In the genomic region with DNA sequence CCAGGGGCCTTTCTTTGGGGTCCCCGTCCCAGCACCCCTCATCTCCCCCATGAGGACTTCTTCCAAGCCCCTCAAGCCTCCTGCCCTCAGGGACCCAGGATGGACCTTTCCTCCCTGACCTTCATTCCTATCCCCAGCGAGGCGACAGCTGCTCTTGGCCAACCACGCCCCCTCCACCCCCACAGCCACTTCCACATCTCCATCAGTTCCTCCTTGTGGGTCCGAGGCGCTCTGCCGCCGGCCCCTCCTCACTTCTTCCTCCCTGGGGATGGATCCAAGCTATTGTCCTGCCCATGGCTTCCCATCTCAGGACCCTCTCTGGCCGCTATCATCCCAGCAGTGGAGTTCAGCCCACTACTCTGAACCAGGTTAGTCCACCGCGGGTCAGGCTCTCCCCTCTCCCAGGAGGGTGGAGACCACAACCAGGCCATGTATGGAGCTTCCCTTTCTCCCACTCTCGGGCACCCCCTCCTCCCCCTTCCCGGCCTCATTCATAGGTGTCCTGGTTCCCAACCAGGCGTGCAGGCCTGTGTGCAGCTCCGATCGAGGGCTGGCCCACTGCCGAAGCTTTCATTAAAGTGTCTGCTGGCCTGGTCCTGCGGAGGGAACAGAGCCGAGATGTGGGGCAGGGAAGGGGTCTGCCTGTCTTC, we compare ENCODE assay signal across 9 cellular contexts. TPM values are rescaled to one million over a fixed set of nuclear protein-coding genes. Genes with fewer than 3 reads are reported as not detected.
A peak's percentile ranks its signal among the peaks of the same experiment; 100 is the strongest.
DNase-seq lines count a peak whose midpoint lies in the region; ATAC-seq and TF ChIP-seq lines count a peak whose summit lies in the region.
"Had no signal": no experiment of that assay in that cellular context is flagged by ENCODE, and none has a peak within 500 bp of the region (broad histone marks: within the 10 kb centered on the region; RNA-seq: fewer than 3 reads in every experiment).

No MANE protein-coding gene starts in this region.

- no peak for TF ChIP-seq CTCF in upper lobe of right lung (IDR thresholded peaks at IDR 0.05)

- H3K27me3 Mint-ChIP-seq in activated T-cell treated with anti-CD3 and anti-CD28 coated beads, Interleukin-2, amount 50 U/mL, for 72 hours (ENCODE audit: low read depth) = peaks cover 11% of the 10 kb centered on the region
- peaks cover 17% of the 10 kb centered on the region for H3K27me3 Mint-ChIP-seq in activated naive CD8-positive, alpha-beta T cell treated with anti-CD3 and anti-CD28 coated beads for 36 hours
- no peaks in the 10 kb centered on the region for H3K27me3 Mint-ChIP-seq in memory B cell

- H3K36me3 Mint-ChIP-seq in activated T-cell treated with anti-CD3 and anti-CD28 coated beads, Interleukin-2, amount 50 U/mL, for 72 hours (ENCODE audit: insufficient read depth in 2 of 2) = no peaks in the 10 kb centered on the region
- no peaks in the 10 kb centered on the region for H3K36me3 Mint-ChIP-seq in activated naive CD8-positive, alpha-beta T cell treated with anti-CD3 and anti-CD28 coated beads for 36 hours
- H3K36me3 Mint-ChIP-seq in memory B cell = no peaks in the 10 kb centered on the region
- H3K36me3 Mint-ChIP-seq: activated CD8-positive, alpha-beta memory T cell treated with anti-CD3 and anti-CD28 coated beads, Interleukin-2, amount 10 ng/mL, durations not matched to agents 7 days and 5 days had no signal

- intact Hi-C loops in upper lobe of right lung (cut with DNase I) = loop anchor here (5.0 kb wide), 1 partner anchor 107 kb away; no protein-coding TSS in a partner anchor

- H3K27me3 ChIP-seq in upper lobe of right lung = no peaks in the 10 kb centered on the region

- H3K36me3 ChIP-seq in upper lobe of right lung = no peaks in the 10 kb centered on the region

- H3K4me3 ChIP-seq in upper lobe of right lung = peak overlapping the region; percentile 79

- H3K4me1 Mint-ChIP-seq in activated T-cell treated with anti-CD3 and anti-CD28 coated beads, Interleukin-2, amount 50 U/mL, for 72 hours (ENCODE audit: low read depth) = peaks cover 32% of the 10 kb centered on the region
- H3K4me1 Mint-ChIP-seq in activated naive CD8-positive, alpha-beta T cell treated with anti-CD3 and anti-CD28 coated beads for 36 hours = peaks cover 26% of the 10 kb centered on the region
- H3K4me1 Mint-ChIP-seq in memory B cell = peaks cover 36% of the 10 kb centered on the region

- no peaks in the 10 kb centered on the region for H3K9me3 ChIP-seq in upper lobe of right lung

- no peak overlapping the region for H3K27ac Mint-ChIP-seq in activated T-cell treated with anti-CD3 and anti-CD28 coated beads, Interleukin-2, amount 50 U/mL, for 72 hours
- no peak overlapping the region for H3K27ac Mint-ChIP-seq in activated naive CD8-positive, alpha-beta T cell treated with anti-CD3 and anti-CD28 coated beads for 36 hours
- H3K27ac Mint-ChIP-seq in memory B cell = peak overlapping the region; percentile 91
- H3K27ac Mint-ChIP-seq: activated CD8-positive, alpha-beta memory T cell treated with anti-CD3 and anti-CD28 coated beads, Interleukin-2, amount 10 ng/mL, durations not matched to agents 7 days and 5 days had no signal

- H3K9me3 Mint-ChIP-seq in activated T-cell treated with anti-CD3 and anti-CD28 coated beads, Interleukin-2, amount 50 U/mL, for 72 hours = no peaks in the 10 kb centered on the region
- no peaks in the 10 kb centered on the region for H3K9me3 Mint-ChIP-seq in activated naive CD8-positive, alpha-beta T cell treated with anti-CD3 and anti-CD28 coated beads for 36 hours
- no peaks in the 10 kb centered on the region for H3K9me3 Mint-ChIP-seq in memory B cell

- no peak for ATAC-seq in activated T-cell treated with anti-CD3 and anti-CD28 coated beads, Interleukin-2, amount 50 U/mL, for 72 hours (replicated peaks in 1 of 2)
- ATAC-seq in memory B cell (ENCODE audit: low read depth) (no peak), upper lobe of right lung (peak; percentile 40), GM21381 (IDR thresholded peaks at IDR 0.05; ENCODE audit: unreplicated experiment) (no peak)

- peaks cover 22% of the 10 kb centered on the region for H3K4me1 ChIP-seq in upper lobe of right lung

- H3K27ac ChIP-seq in upper lobe of right lung = peak overlapping the region; percentile 96

- DNase-seq in activated T-cell treated with anti-CD3 and anti-CD28 coated beads, Interleukin-2, amount 50 U/mL, for 72 hours = no peak
- no peak for DNase-seq in activated T-cell treated with anti-CD3 and anti-CD28 coated beads for 4 hours
- DNase-seq in activated naive CD8-positive, alpha-beta T cell treated with anti-CD3 and anti-CD28 coated beads for 36 hours = no peak
- DNase-seq in memory B cell (ENCODE audit: low spot score in 2 of 2) = no peak
- DNase-seq in upper lobe of right lung = peak; percentile 89
- no peak for DNase-seq in HT-29 (ENCODE audit: low spot score)
- DNase-seq in stimulated activated CD4-positive, alpha-beta T cell treated with anti-CD3 and anti-CD28 coated beads, Interleukin-4, amount 100 ng/mL, for 1 hour = no peak
- DNase-seq: activated CD8-positive, alpha-beta memory T cell treated with anti-CD3 and anti-CD28 coated beads, Interleukin-2, amount 10 ng/mL, durations not matched to agents 7 days and 5 days had no signal

- peak overlapping the region; percentile 65 to 67 for H3K4me3 Mint-ChIP-seq in activated T-cell treated with anti-CD3 and anti-CD28 coated beads, Interleukin-2, amount 50 U/mL, for 72 hours
- H3K4me3 Mint-ChIP-seq in activated naive CD8-positive, alpha-beta T cell treated with anti-CD3 and anti-CD28 coated beads for 36 hours = peak overlapping the region; percentile 55
- H3K4me3 Mint-ChIP-seq in memory B cell = peak overlapping the region; percentile 79
- H3K4me3 Mint-ChIP-seq: activated CD8-positive, alpha-beta memory T cell treated with anti-CD3 and anti-CD28 coated beads, Interleukin-2, amount 10 ng/mL, durations not matched to agents 7 days and 5 days had no signal

RNA-seq across cellular contexts. Expression of gene SH2B2, which starts 1.7 kb away (rescaled TPM):
- 1 to 10 TPM; 5.0 to 6.8 TPM for total RNA-seq in activated T-cell treated with anti-CD3 and anti-CD28 coated beads, Interleukin-2, amount 50 U/mL, for 72 hours
- total RNA-seq in activated naive CD8-positive, alpha-beta T cell treated with anti-CD3 and anti-CD28 coated beads for 36 hours = 1 to 10 TPM; 2.9 to 3.6 TPM
- total RNA-seq in upper lobe of right lung = 13.2 TPM
- total RNA-seq in HT-29 (2014; rRNA removed; shearing (Covaris generic)) = 2.0 TPM in 2 replicates
